Comparison of ENCODE assay signal across 24 cellular contexts in the genomic region with DNA sequence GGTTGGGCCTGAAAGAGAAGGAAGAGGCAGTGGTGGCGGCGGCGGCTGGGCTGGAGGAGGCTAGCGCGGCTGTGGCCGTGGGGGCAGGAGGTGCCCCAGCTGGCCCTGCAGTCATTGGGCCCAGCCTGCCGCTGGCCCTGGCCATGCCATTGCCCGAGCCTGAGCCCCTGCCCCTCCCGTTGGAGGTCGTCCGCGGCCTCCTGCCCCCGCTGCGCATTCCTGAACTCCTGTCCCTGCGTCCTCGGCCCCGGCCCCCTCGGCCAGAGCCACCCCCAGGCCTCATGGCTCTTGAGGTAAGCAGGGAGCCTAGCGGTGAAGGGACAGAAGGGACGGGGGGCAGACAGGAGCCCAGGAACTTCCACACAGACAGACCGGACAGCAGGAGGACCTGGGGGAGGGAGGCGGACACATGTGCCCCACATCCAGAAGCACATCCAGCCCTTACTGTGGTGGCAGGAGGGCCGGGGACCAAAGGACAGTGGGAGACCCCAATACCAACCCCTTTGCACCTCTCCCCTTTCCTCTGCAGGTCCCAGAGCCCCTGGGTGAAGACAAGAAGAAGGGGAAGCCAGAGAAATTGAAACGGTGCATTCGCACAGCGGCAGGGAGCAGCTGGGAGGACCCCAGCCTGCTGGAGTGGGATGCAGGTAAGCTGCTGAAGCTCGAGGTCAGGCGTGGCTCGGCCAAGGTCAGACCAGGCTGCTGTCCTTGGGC. TPM values are rescaled to one million over a fixed set of nuclear protein-coding genes. Genes with fewer than 3 reads are reported as not detected.
"Had no signal": no experiment of that assay in that cellular context is flagged by ENCODE, and none has a peak within 500 bp of the region (broad histone marks: within the 10 kb centered on the region; RNA-seq: fewer than 3 reads in every experiment).

No MANE protein-coding gene starts in this region.

- H3K9me3 ChIP-seq: adrenal gland, body of pancreas, breast epithelium, MG63, SJSA1, SK-N-SH had no signal

- H3K4me2 ChIP-seq: SK-N-SH had no signal

- H3K27me3 ChIP-seq: adrenal gland, body of pancreas, breast epithelium, MG63, SJSA1 had no signal

- H3K4me3 ChIP-seq: adrenal gland, body of pancreas, breast epithelium, MG63, SJSA1 had no signal

- H3K27ac ChIP-seq: adrenal gland, body of pancreas, breast epithelium, SJSA1 had no signal

- DNase-seq: activated CD4-positive, alpha-beta T cell treated with anti-CD3 and anti-CD28 coated beads, Interleukin-2, amount 10 ng/mL, durations not matched to agents 24 days and 14 days; activated CD4-positive, alpha-beta T cell treated with anti-CD3 and anti-CD28 coated beads, Interleukin-2, amount 50 U/mL, for 4 hours; activated CD8-positive, alpha-beta T cell treated with anti-CD3 and anti-CD28 coated beads for 36 hours; activated effector memory CD4-positive, alpha-beta T cell treated with anti-CD3 and anti-CD28 coated beads, Interleukin-2, amount 50 U/mL, for 16 hours; activated naive CD4-positive, alpha-beta T cell; activated T-cell treated with anti-CD3 and anti-CD28 coated beads, Interleukin-2, amount 50 U/mL, for 1 hour; activated T-cell treated with anti-CD3 and anti-CD28 coated beads, Interleukin-2, amount 50 U/mL, for 72 hours; adrenal gland; body of pancreas; Kasumi-1; MG63; NCI-H1048; NCI-H1105 treated with DMSO at 0.1 percent for 48 hours; NCI-H1436; NCI-H1694; NCI-H2029; NCI-H345; NCI-H524 treated with DMSO at 0.1 percent for 48 hours; SHP77 treated with DMSO at 0.1 percent for 48 hours; SK-N-SH had no signal

RNA-seq across cellular contexts. Expression of gene ETV2, which starts 7.7 kb away (rescaled TPM):
- total RNA-seq: body of pancreas had no signal

RNA-seq across cellular contexts. Expression of gene UPK1A, which starts 32.4 kb away (rescaled TPM):
- total RNA-seq: adrenal gland, body of pancreas, breast epithelium, cardiac septum, RPMI7951, SJSA1 had no signal
